8 cellular contexts compared by ENCODE assay signal in genomic region chr12:43805149-43805856, GRCh38. TPM values are rescaled to one million over a fixed set of nuclear protein-coding genes. Genes with fewer than 3 reads are reported as not detected.
A peak's percentile ranks its signal among the peaks of the same experiment; 100 is the strongest.
DNase-seq lines count a peak whose midpoint lies in the region; ATAC-seq and TF ChIP-seq lines count a peak whose summit lies in the region.

No MANE protein-coding gene starts in this region.

- POLR2A ChIA-PET in AG04450 (lab: Yijun Ruan, JAX) = interaction anchor here (0.7 to 2.7 kb wide), 7 partner anchors 14 to 77 kb away, joined by 3 to 22 read pairs (median 3); partner anchors contain the start of genes IRAK4, PUS7L and TMEM117
- POLR2A ChIA-PET in naive thymus-derived CD4-positive, alpha-beta T cell (lab: Charles Lee) = interaction anchor here (0.7 to 7.3 kb wide), 14 partner anchors 9 to 1038 kb away, joined by 3 to 134 read pairs (median 5); partner anchors contain the start of genes IRAK4, PUS7L and TMEM117

- peaks cover 13 to 68% (median 52%) of the 10 kb centered on the region in 7 donors for H3K4me1 Mint-ChIP-seq in naive thymus-derived CD4-positive, alpha-beta T cell

- peak overlapping the region; percentile 91 for H3K9ac ChIP-seq in endocrine pancreas (ENCODE audit: control insufficient read depth, insufficient read depth, low read length)

- no peaks in the 10 kb centered on the region for H3K9me3 ChIP-seq in AG04450 (ENCODE audit: control insufficient read depth, insufficient read depth, low read length)
- H3K9me3 ChIP-seq in endocrine pancreas (ENCODE audit: control insufficient read depth, low read length) = no peaks in the 10 kb centered on the region
- no peaks in the 10 kb centered on the region for H3K9me3 ChIP-seq in naive thymus-derived CD4-positive, alpha-beta T cell (ENCODE audit: control insufficient read depth in 2 of 3, low read length in 3 of 3)

- peaks cover 0 to 5% (median 0%) of the 10 kb centered on the region in 11 donors for H3K9me3 Mint-ChIP-seq in naive thymus-derived CD4-positive, alpha-beta T cell

- intact Hi-C loops in naive thymus-derived CD4-positive, alpha-beta T cell (cut with micrococcal nuclease) = loop anchor here (2.0 to 5.0 kb wide), 2 partner anchors 29 to 1568 kb away; partner anchors contain the start of gene YAF2 (in 1 of the 2)

- H3K4me1 ChIP-seq in endocrine pancreas (ENCODE audit: control insufficient read depth, insufficient read depth, low read length) = peaks cover 24% of the 10 kb centered on the region
- H3K4me1 ChIP-seq in naive thymus-derived CD4-positive, alpha-beta T cell (ENCODE audit: control insufficient read depth in 2 of 2, insufficient read depth in 2 of 2, low read length in 2 of 2) = peaks cover 20 to 30% of the 10 kb centered on the region in 2 donors

- H3K27me3 Mint-ChIP-seq in naive thymus-derived CD4-positive, alpha-beta T cell = no peaks in the 10 kb centered on the region

- no peak for TF ChIP-seq CTCF in AG04450 (IDR thresholded peaks at IDR 0.05; ENCODE audit: low read depth, low read length)

- H3K36me3 Mint-ChIP-seq in naive thymus-derived CD4-positive, alpha-beta T cell = peaks cover 4 to 12% (median 6%) of the 10 kb centered on the region in 5 donors

- H3K27me3 ChIP-seq in AG04450 (ENCODE audit: control insufficient read depth, insufficient read depth, low read length) (no peaks in the 10 kb centered on the region), endocrine pancreas (ENCODE audit: control insufficient read depth, insufficient read depth, low read length) (no peaks in the 10 kb centered on the region)
- H3K27me3 ChIP-seq in naive thymus-derived CD4-positive, alpha-beta T cell (ENCODE audit: control insufficient read depth in 2 of 2, insufficient read depth in 2 of 2, low read length in 2 of 2) = no peaks in the 10 kb centered on the region

- CTCF ChIA-PET in AG04450 (lab: Charles Lee) = interaction anchor here (1.6 to 2.5 kb wide), 3 partner anchors 9 to 77 kb away, joined by 6 to 25 read pairs (median 7); no protein-coding TSS in a partner anchor
- CTCF ChIA-PET in naive thymus-derived CD4-positive, alpha-beta T cell (lab: Charles Lee) = interaction anchor here (0.7 to 1.5 kb wide), 5 partner anchors 28 to 87 kb away, joined by 3 to 5 read pairs (median 3); partner anchors contain the start of gene TMEM117

- peak overlapping the region; percentile 92 to 100 (median 99) for H3K27ac Mint-ChIP-seq in naive thymus-derived CD4-positive, alpha-beta T cell

- peak overlapping the region; percentile 87 for H3K4me3 ChIP-seq in AG04450 (ENCODE audit: low read depth, low read length)
- H3K4me3 ChIP-seq in endocrine pancreas (ENCODE audit: control insufficient read depth, insufficient read depth, low read length) = peak overlapping the region; percentile 99
- peak overlapping the region; percentile 67 for H3K4me3 ChIP-seq in naive thymus-derived CD4-positive, alpha-beta T cell (ENCODE audit: low read length)

- peak overlapping the region; percentile 93 to 100 (median 98) for H3K4me3 Mint-ChIP-seq in naive thymus-derived CD4-positive, alpha-beta T cell

- peak overlapping the region; percentile 32 for H3K27ac ChIP-seq in AG04450 (ENCODE audit: low read depth, low read length)
- H3K27ac ChIP-seq in naive thymus-derived CD4-positive, alpha-beta T cell (ENCODE audit: low read depth, low read length) = peak overlapping the region; percentile 94

- no peaks in the 10 kb centered on the region for H3K36me3 ChIP-seq in endocrine pancreas (ENCODE audit: control insufficient read depth, insufficient read depth, low read length)
- peaks cover 3 to 16% (median 9%) of the 10 kb centered on the region in 3 experiments for H3K36me3 ChIP-seq in naive thymus-derived CD4-positive, alpha-beta T cell (ENCODE audit: control insufficient read depth in 2 of 3, insufficient read depth in 3 of 3, low read length in 3 of 3)

- ATAC-seq in GM18511 (IDR thresholded peaks at IDR 0.05; ENCODE audit: unreplicated experiment) = peak; percentile 28
- no peak for ATAC-seq in naive thymus-derived CD4-positive, alpha-beta T cell

- DNase-seq in AG04450 (ENCODE audit: low read depth, low spot score) (no peak), RPMI7951 (ENCODE audit: low read depth) (peak; percentile 4), activated gamma-delta T cell treated with Interleukin-2 at 50 U/mL for 16 hours (no peak), superior temporal gyrus (ENCODE audit: extremely low spot score) (no peak), cerebellar nuclear complex (lab: John Stamatoyannopoulos, UW) (no peak)
- peak in 7 of 9 donors; percentile 7 to 26 (median 18) for DNase-seq in naive thymus-derived CD4-positive, alpha-beta T cell

RNA-seq across cellular contexts. Expression of gene TWF1, which starts 0.8 kb away (rescaled TPM):
- 101 and 147 TPM in 2 replicates for polyA plus RNA-seq in AG04450 (2011; rRNA removed)
- 36.7 and 88.3 TPM in 2 replicates for polyA minus RNA-seq in AG04450 (2011; rRNA and poly(A)+ RNA removed)
- 188 and 222 TPM in 2 replicates for total RNA-seq in RPMI7951 (2014; rRNA removed; shearing (Covaris generic))
- 10 to 100 TPM; 26.7 to 51.2 (median 35.6) TPM for total RNA-seq in naive thymus-derived CD4-positive, alpha-beta T cell
- polyA plus RNA-seq in naive thymus-derived CD4-positive, alpha-beta T cell = 10 to 100 TPM; 14.2 to 18.6 TPM

RNA-seq across cellular contexts. Expression of gene TMEM117, which starts 30.6 kb away (rescaled TPM):
- polyA plus RNA-seq in AG04450 (2011; rRNA removed) = 11.3 and 15.4 TPM in 2 replicates
- polyA minus RNA-seq in AG04450 (2011; rRNA and poly(A)+ RNA removed) = 4.2 and 6.0 TPM in 2 replicates
- 14.3 and 14.9 TPM in 2 replicates for total RNA-seq in RPMI7951 (2014; rRNA removed; shearing (Covaris generic))
- 1 to 10 TPM in 4 of 5 experiments, under 1 TPM in 1; 0.31 to 6.6 (median 4.2) TPM for total RNA-seq in naive thymus-derived CD4-positive, alpha-beta T cell
- polyA plus RNA-seq in naive thymus-derived CD4-positive, alpha-beta T cell = 1 to 10 TPM; 4.2 to 4.3 TPM

RNA-seq across cellular contexts. Expression of gene IRAK4, which starts 46.6 kb away (rescaled TPM):
- 20.6 and 29.4 TPM in 2 replicates for polyA plus RNA-seq in AG04450 (2011; rRNA removed)
- 9.1 and 18.2 TPM in 2 replicates for polyA minus RNA-seq in AG04450 (2011; rRNA and poly(A)+ RNA removed)
- total RNA-seq in RPMI7951 (2014; rRNA removed; shearing (Covaris generic)) = 10.8 and 13.7 TPM in 2 replicates
- 10 to 100 TPM; 35.6 to 69.1 (median 52.7) TPM for total RNA-seq in naive thymus-derived CD4-positive, alpha-beta T cell
- 10 to 100 TPM; 24.8 to 36.3 TPM for polyA plus RNA-seq in naive thymus-derived CD4-positive, alpha-beta T cell

RNA-seq across cellular contexts. Expression of gene PUS7L, which starts 46.7 kb away (rescaled TPM):
- polyA plus RNA-seq in AG04450 (2011; rRNA removed) = 9.1 and 15.2 TPM in 2 replicates
- polyA minus RNA-seq in AG04450 (2011; rRNA and poly(A)+ RNA removed) = 15.0 and 23.5 TPM in 2 replicates
- total RNA-seq in RPMI7951 (2014; rRNA removed; shearing (Covaris generic)) = 11.6 and 14.1 TPM in 2 replicates
- total RNA-seq in naive thymus-derived CD4-positive, alpha-beta T cell = 10 to 100 TPM; 14.0 to 27.4 (median 23.2) TPM
- polyA plus RNA-seq in naive thymus-derived CD4-positive, alpha-beta T cell = 10 to 100 TPM; 35.9 to 39.0 TPM

Comparison
In these comparisons a context has a peak if more than half of its experiments do, and no peak if none do; other contexts are left out.
1. DNase-seq: peak in RPMI7951 (single experiment) and naive thymus-derived CD4-positive, alpha-beta T cell (7 of 9); none in AG04450 (single experiment), activated gamma-delta T cell treated with Interleukin-2 at 50 U/mL for 16 hours (single experiment), superior temporal gyrus (single experiment) and cerebellar nuclear complex (0 of 2).
2. Peak in every context shown above with its lines, with median percentiles within 50 percentile points of each other: H3K4me3 ChIP-seq.